1 cellular context compared by ENCODE assay signal in genomic region chr17:12048843-12049473, GRCh38.
TF ChIP-seq lines count a peak whose summit lies in the region.

No MANE protein-coding gene starts in this region.

TF ChIP-seq in GM12878, 131 proteins besides CTCF, POLR2A, EP300 and RAD21:
- no peak for TF ChIP-seq ZSCAN29 (IDR thresholded peaks at IDR 0.05)
- TF ChIP-seq SREBF2 (IDR thresholded peaks at IDR 0.05; ENCODE audit: low read length), result no peak
- peak; percentile 54 for TF ChIP-seq JUNB (IDR thresholded peaks at IDR 0.05)
- peak; percentile 34; the same call in 1 of the 2 replicates for TF ChIP-seq MTA2 (IDR thresholded peaks at IDR 0.05; ENCODE audit: low read depth)
- TF ChIP-seq RUNX3 (IDR thresholded peaks at IDR 0.05; ENCODE audit: low read length), result peak; percentile 27; the same call in 1 of the 2 replicates
- TF ChIP-seq ZNF384 (IDR thresholded peaks at IDR 0.05; ENCODE audit: borderline replicate concordance, low read depth, low read length), result no peak
